ENCODE assay signal across 1 cellular context in the genomic region with DNA sequence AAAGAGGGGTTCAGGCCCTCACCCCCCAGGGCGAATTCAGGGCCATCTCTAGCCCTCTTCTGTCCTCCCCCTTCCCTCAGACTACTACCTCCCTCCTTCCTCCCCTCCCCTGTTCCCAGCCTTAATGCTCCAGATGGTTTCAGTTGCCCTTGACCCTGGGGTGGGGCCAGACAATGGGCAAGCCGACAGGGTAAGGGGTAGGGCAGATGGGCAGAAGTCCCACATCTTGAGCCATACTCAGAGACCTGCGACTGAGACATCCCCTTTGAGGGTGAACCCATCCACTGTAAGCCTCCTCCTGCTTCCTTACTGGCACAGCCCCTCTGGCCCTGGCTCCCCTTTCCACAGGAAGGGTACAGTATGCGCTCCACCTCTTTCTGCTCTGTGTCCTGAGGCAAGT.
TF ChIP-seq lines count a peak whose summit lies in the region.

No MANE protein-coding gene starts in this region.

TF ChIP-seq in endothelial cell of umbilical vein, 7 proteins besides CTCF, POLR2A, EP300 and RAD21:
- TF ChIP-seq FOS (IDR thresholded peaks at IDR 0.05; ENCODE audit: borderline replicate concordance, insufficient read depth, low read length): no peak
- TF ChIP-seq GATA2 (IDR thresholded peaks at IDR 0.05; ENCODE audit: insufficient read depth, insufficient read length, low read depth, low read length): no peak
- TF ChIP-seq, protein P1, sequence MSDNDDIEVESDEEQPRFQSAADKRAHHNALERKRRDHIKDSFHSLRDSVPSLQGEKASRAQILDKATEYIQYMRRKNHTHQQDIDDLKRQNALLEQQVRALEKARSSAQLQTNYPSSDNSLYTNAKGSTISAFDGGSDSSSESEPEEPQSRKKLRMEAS (IDR thresholded peaks at IDR 0.05; ENCODE audit: insufficient read depth, insufficient read length): no peak
- no peak for TF ChIP-seq MYC (IDR thresholded peaks at IDR 0.05; ENCODE audit: low read depth, low read length)
- no peak for TF ChIP-seq JUN (IDR thresholded peaks at IDR 0.05; ENCODE audit: borderline replicate concordance, insufficient read depth, insufficient read length, low read depth)
- no peak for TF ChIP-seq EZH2 (IDR thresholded peaks at IDR 0.05; ENCODE audit: borderline replicate concordance, low read depth, low read length, severe bottlenecking)
- TF ChIP-seq POLR2AphosphoS5 (IDR thresholded peaks at IDR 0.05; ENCODE audit: insufficient read depth, low read depth, low read length): no peak
